In genomic region chr7:64795176-64795575, GRCh38 we compare ENCODE assay signal across 9 cellular contexts. TPM values are rescaled to one million over a fixed set of nuclear protein-coding genes. Genes with fewer than 3 reads are reported as not detected.
DNase-seq lines count a peak whose midpoint lies in the region; ATAC-seq and TF ChIP-seq lines count a peak whose summit lies in the region.
"Had no signal": no experiment of that assay in that cellular context is flagged by ENCODE, and none has a peak within 500 bp of the region (broad histone marks: within the 10 kb centered on the region; RNA-seq: fewer than 3 reads in every experiment).

No MANE protein-coding gene starts in this region.

- TF ChIP-seq CTCF in HEK293 (tag by site-specific recombination; IDR thresholded peaks at IDR 0.05) (no peak), WERI-Rb-1 (IDR thresholded peaks at IDR 0.05; ENCODE audit: low read depth, low read length) (no peak), hepatocyte (IDR thresholded peaks at IDR 0.05; ENCODE audit: poor library complexity) (no peak)

- CTCF ChIA-PET in HEK293 (lab: Yijun Ruan, JAX) = no interaction called here

- no peaks in the 10 kb centered on the region for H3K9me2 ChIP-seq in hepatocyte (replicated peaks; ENCODE audit: insufficient read depth)

- H3K4me2 ChIP-seq in hepatocyte = peak overlapping the region; percentile 88

- H3K79me2 ChIP-seq in hepatocyte = peaks cover 47% of the 10 kb centered on the region

- no peak for ATAC-seq in HG03521 (IDR thresholded peaks at IDR 0.05; ENCODE audit: unreplicated experiment)

- DNase-seq in WERI-Rb-1 (no peak), hepatocyte (ENCODE audit: low spot score) (no peak), cerebellar cortex (ENCODE audit: low spot score) (no peak), SW 1271 (lab: John Stamatoyannopoulos, UW) (no peak)
- DNase-seq: HCEC 1CT, T-helper 9 cell had no signal

- H4K20me1 ChIP-seq in hepatocyte (ENCODE audit: insufficient read depth, poor library complexity, severe bottlenecking) = no peaks in the 10 kb centered on the region

- H3K4me3 ChIP-seq in HEK293 (ENCODE audit: low read depth, low read length) (peak overlapping the region; percentile 87), WERI-Rb-1 (ENCODE audit: low read depth, low read length) (peak overlapping the region; percentile 94), hepatocyte (peak overlapping the region; percentile 28), skin epidermis (peak overlapping the region; percentile 59 to 95 (median 81))

- H3K36me3 ChIP-seq in HEK293 (ENCODE audit: control insufficient read depth in 2 of 2, insufficient read depth in 1 of 2, low read length in 2 of 2) (peaks cover 19 to 20% of the 10 kb centered on the region in 2 experiments), WERI-Rb-1 (peaks cover 16% of the 10 kb centered on the region), hepatocyte (replicated peaks; ENCODE audit: insufficient read depth, low read depth) (no peaks in the 10 kb centered on the region)

- POLR2A ChIA-PET in HEK293 (lab: Yijun Ruan, JAX) = interaction anchor here (0.8 to 1.3 kb wide), 3 partner anchors 10 to 232 kb away, joined by 3 to 5 read pairs (median 4); partner anchors contain the start of genes ERV3-1 and ZNF680

- H3K27me3 ChIP-seq in WERI-Rb-1 (ENCODE audit: insufficient read depth, low read depth, severe bottlenecking) (no peaks in the 10 kb centered on the region), hepatocyte (no peaks in the 10 kb centered on the region)

- H3K4me1 ChIP-seq in HEK293 (ENCODE audit: control insufficient read depth, insufficient read depth, low read length) = no peaks in the 10 kb centered on the region
- H3K4me1 ChIP-seq in hepatocyte (ENCODE audit: insufficient read depth) = peaks cover 4% of the 10 kb centered on the region

- H3K27ac ChIP-seq in HEK293 (ENCODE audit: extremely low read depth, low read depth, low read length) (peak overlapping the region; percentile 72; the same call in 1 of the 2 replicates), WERI-Rb-1 (no peak overlapping the region; the same call in 1 of the 2 replicates), hepatocyte (peak overlapping the region; percentile 89), skin epidermis (peak overlapping the region in 14 of 21 experiments; percentile 65 to 90 (median 84))

- WGBS in hepatocyte (ENCODE audit: low lambda C conversion rate, missing lambda C conversion rate) = 8% methylated on average over 1 of the region's 1 CpG

- H3K9me3 ChIP-seq in HEK293 (ENCODE audit: control insufficient read depth, insufficient read depth, low read depth, low read length) (no peaks in the 10 kb centered on the region), WERI-Rb-1 (ENCODE audit: severe bottlenecking) (no peaks in the 10 kb centered on the region), hepatocyte (ENCODE audit: low read depth) (no peaks in the 10 kb centered on the region)

- H2AFZ ChIP-seq in hepatocyte = peak overlapping the region; percentile 54

TF ChIP-seq in HEK293, 187 proteins besides CTCF, POLR2A, EP300 and RAD21:
- TF ChIP-seq ZNF211 (tag by site-specific recombination; IDR thresholded peaks at IDR 0.05; ENCODE audit: low read depth) (no peak), GFI1B (tag by site-specific recombination; IDR thresholded peaks at IDR 0.05) (no peak), ZNF37A (tag by site-specific recombination; IDR thresholded peaks at IDR 0.05) (no peak), ZNF18 (tag by site-specific recombination; IDR thresholded peaks at IDR 0.05) (no peak), ZNF341 (tag by site-specific recombination; IDR thresholded peaks at IDR 0.05; ENCODE audit: low read depth) (no peak), SP2 (tag by site-specific recombination; IDR thresholded peaks at IDR 0.05) (no peak), SCRT2 (tag by site-specific recombination; IDR thresholded peaks at IDR 0.05) (no peak), ZNF514 (tag by site-specific recombination; IDR thresholded peaks at IDR 0.05) (no peak)

RNA-seq across cellular contexts. Expression of gene ZNF138, which starts 0.9 kb away (rescaled TPM):
- 9.6 and 10.4 TPM in 2 replicates for total RNA-seq in hepatocyte
- 3.8 and 5.3 TPM in 2 replicates for polyA plus RNA-seq in hepatocyte

Comparison
In these comparisons a context has a peak if more than half of its experiments do, and no peak if none do; other contexts are left out.
1. H3K4me3 ChIP-seq: peak in every context shown above with its lines; median percentile 94 in WERI-Rb-1; 87 in HEK293; 81 in skin epidermis; 28 in hepatocyte.